Comparison of ENCODE assay signal across 23 cellular contexts in genomic region chr1:150511551-150511950, GRCh38. TPM values are rescaled to one million over a fixed set of nuclear protein-coding genes. Genes with fewer than 3 reads are reported as not detected.
DNase-seq lines count a peak whose midpoint lies in the region; TF ChIP-seq lines count a peak whose summit lies in the region.
"Had no signal": no experiment of that assay in that cellular context is flagged by ENCODE, and none has a peak within 500 bp of the region (broad histone marks: within the 10 kb centered on the region; RNA-seq: fewer than 3 reads in every experiment).

No MANE protein-coding gene starts in this region.

- H3K9me2 ChIP-seq in OCI-LY7 (ENCODE audit: insufficient read depth, low read length): no peaks in the 10 kb centered on the region

- no peaks in the 10 kb centered on the region for H3K27me3 ChIP-seq in spleen (replicated peaks in 1 of 7)
- H3K27me3 ChIP-seq: heart right ventricle, suprapubic skin had no signal

- H3K9me3 ChIP-seq in spleen (no peaks in the 10 kb centered on the region), OCI-LY7 (ENCODE audit: low read length) (no peaks in the 10 kb centered on the region)
- H3K9me3 ChIP-seq: heart right ventricle, psoas muscle, suprapubic skin had no signal

- no peak for TF ChIP-seq POLR2A in spleen (IDR thresholded peaks at IDR 0.05)

- CTCF ChIA-PET in OCI-LY7 (lab: Charles Lee; ENCODE audit: unreplicated experiment): no interaction called here

- no peak overlapping the region for H3K4me3 ChIP-seq in spleen
- H3K4me3 ChIP-seq in OCI-LY7 (ENCODE audit: low read depth, low read length, poor library complexity, severe bottlenecking): no peak overlapping the region
- H3K4me3 ChIP-seq: heart right ventricle, psoas muscle, skin epidermis, suprapubic skin had no signal

- H3K79me2 ChIP-seq in OCI-LY7 (ENCODE audit: insufficient read depth, low read depth, low read length): no peaks in the 10 kb centered on the region

- POLR2A ChIA-PET in OCI-LY7 (lab: Charles Lee): interaction anchor here (0.6 kb wide), 1 partner anchor 107 kb away, joined by 4 read pairs; no protein-coding TSS in a partner anchor

- no peak overlapping the region for H3K4me2 ChIP-seq in OCI-LY7 (ENCODE audit: low read length)

- H2AFZ ChIP-seq in OCI-LY7 (ENCODE audit: low read length): no peak overlapping the region

- BruUV-seq in OCI-LY7 (replicated peaks; lab: Mats Ljungman, UMichigan): no TSS peak

- H3K27ac ChIP-seq in spleen (peak overlapping the region in 1 of 8 donors; percentile 26), OCI-LY7 (ENCODE audit: low read depth, low read length, poor library complexity, severe bottlenecking) (no peak overlapping the region)
- H3K27ac ChIP-seq: 22Rv1, heart right ventricle, psoas muscle, suprapubic skin had no signal

- intact Hi-C loops in spleen (cut with DNase I; ENCODE audit: low total_unique reads): no loop called here
- intact Hi-C loops in OCI-LY7 (cut with micrococcal nuclease; ENCODE audit: unreplicated experiment): no loop called here

- no peak for TF ChIP-seq CTCF in spleen (IDR thresholded peaks at IDR 0.05 in 8 of 11, conservative IDR thresholded peaks at IDR 0.05 in 3 of 11)
- no peak for TF ChIP-seq CTCF in OCI-LY7 (conservative IDR thresholded peaks at IDR 0.05; ENCODE audit: low read length)

- DNase-seq in DMS 273 (lab: John Stamatoyannopoulos, UW; ENCODE audit: unreplicated experiment): peak; percentile 96
- DNase-seq in DMS 273 treated with DMSO at 0.1 percent for 48 hours (lab: John Stamatoyannopoulos, UW): no peak
- peak; percentile 52 for DNase-seq in NCI-H2107 treated with DMSO at 0.1 percent for 48 hours (lab: John Stamatoyannopoulos, UW; ENCODE audit: unreplicated experiment)
- peak; percentile 28 for DNase-seq in SHP77 treated with DMSO at 0.1 percent for 48 hours (lab: John Stamatoyannopoulos, UW)
- peak; percentile 56 for DNase-seq in spleen
- DNase-seq in OCI-LY7 (ENCODE audit: low spot score): no peak
- DNase-seq in inferior parietal cortex (ENCODE audit: extremely low spot score): no peak
- DNase-seq in HCEC 1CT: no peak
- DNase-seq: activated CD4-positive, alpha-beta T cell treated with anti-CD3 and anti-CD28 coated beads, Interleukin-2, amount 10 ng/mL, durations not matched to agents 24 days and 14 days; cerebellar nuclear complex; effector CD8-positive, alpha-beta T cell; heart right ventricle; Karpas-422; naive thymus-derived CD8-positive, alpha-beta T cell; NCI-H1694; NCI-H82; RPMI8226 had no signal

- no peaks in the 10 kb centered on the region for H4K20me1 ChIP-seq in OCI-LY7 (ENCODE audit: insufficient read depth, low read length)

- H3K36me3 ChIP-seq in spleen: peaks cover 0 to 33% (median 6%) of the 10 kb centered on the region in 6 donors
- H3K36me3 ChIP-seq in OCI-LY7 (ENCODE audit: insufficient read depth, low read length): peaks cover 11% of the 10 kb centered on the region; the same call in 1 of the 2 replicates

- H3K4me1 ChIP-seq in spleen (peaks cover 6 to 39% (median 14%) of the 10 kb centered on the region in 6 donors), OCI-LY7 (ENCODE audit: insufficient read depth, low read length, poor library complexity, severe bottlenecking) (peaks cover 21% of the 10 kb centered on the region)

- WGBS in spleen, 5 donors: 90 to 93% (median 92%) methylated on average over 7 to 12 of the region's 12 CpGs

RNA-seq across cellular contexts. Expression of gene ECM1, which starts 3.6 kb away (rescaled TPM):
- 10 to 100 TPM in 5 of 7 donors, 1 to 10 TPM in 2; 6.6 to 16.5 (median 13.6) TPM for total RNA-seq in spleen
- 1 to 10 TPM; 2.7 to 6.8 (median 6.4) TPM for polyA plus RNA-seq in spleen
- total RNA-seq in OCI-LY7 (2014; rRNA removed; shearing (Covaris generic)): 0.70 and 2.0 TPM in 2 replicates
- 2.7 and 3.8 TPM in 2 replicates for total RNA-seq in OCI-LY7 (2022)

RNA-seq across cellular contexts. Expression of gene FALEC, which starts 4.0 kb away (rescaled TPM):
- total RNA-seq in spleen (1 to 10 TPM in 1 of 7 donors, under 1 TPM in 1, not detected in 5; 0.97 to 1.9 TPM), OCI-LY7 (2022) (1.9 and 2.7 TPM in 2 replicates)
- polyA plus RNA-seq in spleen: under 1 TPM in 2 of 3 donors, not detected in 1; 0.20 to 0.29 TPM
- 0.47 and 2.8 TPM in 2 replicates for total RNA-seq in OCI-LY7 (2014; rRNA removed; shearing (Covaris generic))
- total RNA-seq: activated CD4-positive, alpha-beta T cell treated with anti-CD3 and anti-CD28 coated beads, Interleukin-2, amount 10 ng/mL, durations not matched to agents 24 days and 14 days; psoas muscle; suprapubic skin had no signal
- polyA plus RNA-seq: fibroblast of lung, heart right ventricle had no signal

RNA-seq across cellular contexts. Expression of gene TARS2, which starts 24.3 kb away (rescaled TPM):
- total RNA-seq in spleen (10 to 100 TPM; 14.6 to 30.4 (median 23.5) TPM), OCI-LY7 (2022) (55.3 and 62.5 TPM in 2 replicates)
- polyA plus RNA-seq in spleen: 10 to 100 TPM; 18.7 to 19.4 (median 18.9) TPM
- 29.4 and 42.0 TPM in 2 replicates for total RNA-seq in OCI-LY7 (2014; rRNA removed; shearing (Covaris generic))

RNA-seq across cellular contexts. Expression of gene ADAMTSL4, which starts 37.7 kb away (rescaled TPM):
- 10 to 100 TPM in 5 of 7 donors, 1 to 10 TPM in 2; 2.8 to 19.1 (median 12.4) TPM for total RNA-seq in spleen
- polyA plus RNA-seq in spleen: 10 to 100 TPM in 1 of 3 donors, 1 to 10 TPM in 2; 5.0 to 10.9 (median 9.4) TPM
- total RNA-seq in OCI-LY7 (2014; rRNA removed; shearing (Covaris generic)): not detected in 2 replicates
- 0.24 TPM in 1 of 2 replicates, not detected in the other for total RNA-seq in OCI-LY7 (2022)
- total RNA-seq: B cell had no signal

Comparison
In these comparisons a context has a peak if more than half of its experiments do, and no peak if none do; other contexts are left out.
1. DNase-seq: peak in DMS 273 (single experiment), NCI-H2107 treated with DMSO at 0.1 percent for 48 hours (single experiment), SHP77 treated with DMSO at 0.1 percent for 48 hours (single experiment) and spleen (single experiment); none in DMS 273 treated with DMSO at 0.1 percent for 48 hours (single experiment), OCI-LY7 (single experiment), inferior parietal cortex (single experiment) and HCEC 1CT (single experiment).